Comparison of ENCODE assay signal across 8 cellular contexts in genomic region chr11:117946842-117947526, GRCh38. TPM values are rescaled to one million over a fixed set of nuclear protein-coding genes. Genes with fewer than 3 reads are reported as not detected.
A peak's percentile ranks its signal among the peaks of the same experiment; 100 is the strongest.
DNase-seq lines count a peak whose midpoint lies in the region; ATAC-seq and TF ChIP-seq lines count a peak whose summit lies in the region.

No MANE protein-coding gene starts in this region.

- TF ChIP-seq CTCF in DOHH2 (IDR thresholded peaks at IDR 0.05; ENCODE audit: low read depth, low read length, poor library complexity, severe bottlenecking) (peak; percentile 99), lower lobe of right lung (IDR thresholded peaks at IDR 0.05) (peak; percentile 99)

- no peaks in the 10 kb centered on the region for H3K9me2 ChIP-seq in DOHH2 (replicated peaks; ENCODE audit: control insufficient read depth, low read length)

- H4K20me1 ChIP-seq in DOHH2 (ENCODE audit: control insufficient read depth, insufficient read depth, low read depth, low read length), result no peaks in the 10 kb centered on the region

- DNase-seq in HK-2 (ENCODE audit: unreplicated experiment) (peak; percentile 89), NCI-H774 (lab: John Stamatoyannopoulos, UW) (peak; percentile 90), dermis microvascular lymphatic vessel endothelial cell (ENCODE audit: low read depth in 2 of 2) (peak; percentile 78 to 87), lower lobe of right lung (peak; percentile 89)
- peak; percentile 73 to 78 for DNase-seq in activated CD4-positive, alpha-beta T cell treated with anti-CD3 and anti-CD28 coated beads, Interleukin-2, amount 50 U/mL, for 24 hours (ENCODE audit: low read depth in 1 of 2, low spot score in 1 of 2)
- DNase-seq in stimulated activated CD8-positive, alpha-beta memory T cell treated with anti-CD3 and anti-CD28 coated beads, Interleukin-12 subunit alpha, Interleukin-12 subunit beta, amount 100 ng/mL, for 1 hour (ENCODE audit: low read depth), result peak; percentile 79

- intact Hi-C loops in lower lobe of right lung (cut with DNase I), result loop anchor here (10.0 kb wide), 1 partner anchor 102 kb away; no protein-coding TSS in a partner anchor

- H3K4me1 ChIP-seq in DOHH2 (ENCODE audit: control insufficient read depth, low read length) (peaks cover 44% of the 10 kb centered on the region), lower lobe of right lung (peaks cover 48% of the 10 kb centered on the region)

- H3K79me2 ChIP-seq in DOHH2 (ENCODE audit: control insufficient read depth, low read length), result no peaks in the 10 kb centered on the region

- H3F3A ChIP-seq in DOHH2 (ENCODE audit: control insufficient read depth, insufficient read depth), result no peaks in the 10 kb centered on the region

- no peak overlapping the region for H3K4me3 ChIP-seq in DOHH2 (ENCODE audit: low read length)
- no peak overlapping the region for H3K4me3 ChIP-seq in lower lobe of right lung

- H3K36me3 ChIP-seq in DOHH2 (ENCODE audit: control insufficient read depth, low read length) (no peaks in the 10 kb centered on the region), lower lobe of right lung (no peaks in the 10 kb centered on the region)

- no peak overlapping the region for H3K27ac ChIP-seq in DOHH2 (ENCODE audit: low read depth, low read length)
- H3K27ac ChIP-seq in lower lobe of right lung, result no peak overlapping the region

- H3K27me3 ChIP-seq in DOHH2 (ENCODE audit: control insufficient read depth, low read length), result no peaks in the 10 kb centered on the region
- H3K27me3 ChIP-seq in lower lobe of right lung (ENCODE audit: low read depth), result no peaks in the 10 kb centered on the region

- ATAC-seq in lower lobe of right lung (peak; percentile 93 to 94), HG02884 (IDR thresholded peaks at IDR 0.05; ENCODE audit: unreplicated experiment) (no peak)

- H3K4me2 ChIP-seq in DOHH2 (ENCODE audit: low read length), result no peak overlapping the region

- no peaks in the 10 kb centered on the region for H3K9me3 ChIP-seq in DOHH2 (ENCODE audit: control insufficient read depth, insufficient read depth, low read length)
- no peaks in the 10 kb centered on the region for H3K9me3 ChIP-seq in lower lobe of right lung

RNA-seq across cellular contexts. Expression of gene TMPRSS13, which starts 17.8 kb away (rescaled TPM):
- total RNA-seq in dermis microvascular lymphatic vessel endothelial cell (not detected in 2 replicates), lower lobe of right lung (7.0 TPM)

RNA-seq across cellular contexts. Expression of gene IL10RA, which starts 39.2 kb away (rescaled TPM):
- 0.25 TPM in 1 of 2 replicates, not detected in the other for total RNA-seq in dermis microvascular lymphatic vessel endothelial cell
- total RNA-seq in lower lobe of right lung, result 37.7 TPM

Comparison
In these comparisons a context has a peak if more than half of its experiments do, and no peak if none do; other contexts are left out.
1. RNA of gene IL10RA, which starts 39.2 kb away (total RNA-seq): 37.7 TPM in lower lobe of right lung (single experiment); 0.25 TPM in dermis microvascular lymphatic vessel endothelial cell; every median in the first group is over 10 times any median in the second.
2. Peak in every context shown above with its lines, with median percentiles within 50 percentile points of each other: DNase-seq.